Comparison of ENCODE assay signal across 8 cellular contexts in genomic region chr6:31821301-31822037, GRCh38. TPM values are rescaled to one million over a fixed set of nuclear protein-coding genes. Genes with fewer than 3 reads are reported as not detected.
DNase-seq lines count a peak whose midpoint lies in the region; ATAC-seq and TF ChIP-seq lines count a peak whose summit lies in the region.

No MANE protein-coding gene starts in this region.

- intact Hi-C loops in posterior cingulate gyrus (cut with DNase I) = no loop called here

- H3K27ac ChIP-seq in right atrium auricular region = peak overlapping the region; percentile 99 to 100

- no peak for DNase-seq in GM12864 (ENCODE audit: low read depth)
- DNase-seq in activated naive CD8-positive, alpha-beta T cell treated with anti-CD3 and anti-CD28 coated beads, Interleukin-2, amount 50 U/mL, for 16 hours (ENCODE audit: low read depth, low spot score) = peak; percentile 39
- peak; percentile 76 for DNase-seq in right atrium auricular region (ENCODE audit: low spot score)
- DNase-seq in posterior cingulate gyrus = peak in 9 of 10 donors; percentile 51 to 94 (median 70)
- DNase-seq in GM19240 (ENCODE audit: insufficient read length, low spot score) = no peak

- ATAC-seq in HG03175 (IDR thresholded peaks at IDR 0.05; ENCODE audit: unreplicated experiment) (peak; percentile 47), HG03378 (IDR thresholded peaks at IDR 0.05; ENCODE audit: unreplicated experiment) (no peak)

- H3K4me3 ChIP-seq in GM12864 (ENCODE audit: low read depth, low read length) (peak overlapping the region; percentile 56), right atrium auricular region (peak overlapping the region; percentile 47 to 54)

- no peaks in the 10 kb centered on the region for H3K36me3 ChIP-seq in right atrium auricular region

- TF ChIP-seq CTCF in GM12864 (IDR thresholded peaks at IDR 0.05; ENCODE audit: low read depth, low read length, missing control alignments) = no peak
- TF ChIP-seq CTCF in right atrium auricular region (IDR thresholded peaks at IDR 0.05) = no peak

- H3K9me3 ChIP-seq in right atrium auricular region = no peaks in the 10 kb centered on the region

- no peaks in the 10 kb centered on the region for H3K27me3 ChIP-seq in right atrium auricular region

- peak; percentile 71 for TF ChIP-seq POLR2A in Raji (IDR thresholded peaks at IDR 0.05; ENCODE audit: insufficient read depth, low read depth, low read length)

- peaks cover 0 to 56% of the 10 kb centered on the region in 2 donors for H3K4me1 ChIP-seq in right atrium auricular region

RNA-seq across cellular contexts. Expression of gene HSPA1B, which starts 6.1 kb away (rescaled TPM):
- total RNA-seq in right atrium auricular region = 100 to 1,000 TPM; 131 to 232 TPM

RNA-seq across cellular contexts. Expression of gene HSPA1A, which starts 6.1 kb away (rescaled TPM):
- 100 to 1,000 TPM; 315 to 334 TPM for total RNA-seq in right atrium auricular region

RNA-seq across cellular contexts. Expression of gene HSPA1L, which starts 6.4 kb away (rescaled TPM):
- total RNA-seq in right atrium auricular region = 1 to 10 TPM; 1.1 to 1.6 TPM

RNA-seq across cellular contexts. Expression of gene LSM2, which starts 14.7 kb away (rescaled TPM):
- total RNA-seq in right atrium auricular region = 10 to 100 TPM; 28.8 to 32.0 TPM

RNA-seq across cellular contexts. Expression of gene VARS1, which starts 25.9 kb away (rescaled TPM):
- total RNA-seq in right atrium auricular region = 10 to 100 TPM; 15.3 to 24.6 TPM

Comparison
In these comparisons a context has a peak if more than half of its experiments do, and no peak if none do; other contexts are left out.
1. DNase-seq: peak in activated naive CD8-positive, alpha-beta T cell treated with anti-CD3 and anti-CD28 coated beads, Interleukin-2, amount 50 U/mL, for 16 hours (single experiment), right atrium auricular region (single experiment) and posterior cingulate gyrus (9 of 10); none in GM12864 (single experiment) and GM19240 (single experiment).